In genomic region chr9:107858260-107858659, GRCh38 we compare ENCODE assay signal across 8 cellular contexts.
"Had no signal": no experiment of that assay in that cellular context is flagged by ENCODE, and none has a peak within 500 bp of the region (broad histone marks: within the 10 kb centered on the region; RNA-seq: fewer than 3 reads in every experiment).

No MANE protein-coding gene starts in this region.

- H3K4me3 ChIP-seq: GM12878 had no signal

- FAIRE-seq: G401.6, GM12878, GM12891, GM12892, GM18507, GM19239 had no signal

- DNase-seq: GDM1, GF-D8 had no signal

- ATAC-seq: GM12878 had no signal
